1 cellular context compared by ENCODE assay signal in the genomic region with DNA sequence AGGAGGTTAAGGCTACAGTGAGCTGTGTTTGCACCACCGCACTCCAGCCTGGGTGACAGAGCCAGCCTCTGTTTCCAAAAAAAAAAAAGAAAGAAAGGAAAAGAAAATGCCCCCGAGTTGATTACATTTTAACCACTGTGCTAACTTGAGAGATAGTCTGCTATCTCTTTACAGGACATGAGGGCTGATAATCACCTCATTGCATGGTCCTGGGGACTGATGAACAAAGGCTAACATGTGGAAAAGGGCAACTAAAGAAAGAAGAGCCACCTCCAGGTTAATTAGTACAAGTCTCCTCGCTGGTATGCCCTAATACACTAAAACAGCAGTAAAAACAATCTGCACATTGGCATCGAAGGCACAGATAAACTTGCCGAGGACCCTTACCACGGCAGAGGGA.
TF ChIP-seq lines count a peak whose summit lies in the region.

No MANE protein-coding gene starts in this region.

TF ChIP-seq in liver, 16 proteins besides CTCF, POLR2A, EP300 and RAD21 (continued from another document):
- TF ChIP-seq, protein P1, sequence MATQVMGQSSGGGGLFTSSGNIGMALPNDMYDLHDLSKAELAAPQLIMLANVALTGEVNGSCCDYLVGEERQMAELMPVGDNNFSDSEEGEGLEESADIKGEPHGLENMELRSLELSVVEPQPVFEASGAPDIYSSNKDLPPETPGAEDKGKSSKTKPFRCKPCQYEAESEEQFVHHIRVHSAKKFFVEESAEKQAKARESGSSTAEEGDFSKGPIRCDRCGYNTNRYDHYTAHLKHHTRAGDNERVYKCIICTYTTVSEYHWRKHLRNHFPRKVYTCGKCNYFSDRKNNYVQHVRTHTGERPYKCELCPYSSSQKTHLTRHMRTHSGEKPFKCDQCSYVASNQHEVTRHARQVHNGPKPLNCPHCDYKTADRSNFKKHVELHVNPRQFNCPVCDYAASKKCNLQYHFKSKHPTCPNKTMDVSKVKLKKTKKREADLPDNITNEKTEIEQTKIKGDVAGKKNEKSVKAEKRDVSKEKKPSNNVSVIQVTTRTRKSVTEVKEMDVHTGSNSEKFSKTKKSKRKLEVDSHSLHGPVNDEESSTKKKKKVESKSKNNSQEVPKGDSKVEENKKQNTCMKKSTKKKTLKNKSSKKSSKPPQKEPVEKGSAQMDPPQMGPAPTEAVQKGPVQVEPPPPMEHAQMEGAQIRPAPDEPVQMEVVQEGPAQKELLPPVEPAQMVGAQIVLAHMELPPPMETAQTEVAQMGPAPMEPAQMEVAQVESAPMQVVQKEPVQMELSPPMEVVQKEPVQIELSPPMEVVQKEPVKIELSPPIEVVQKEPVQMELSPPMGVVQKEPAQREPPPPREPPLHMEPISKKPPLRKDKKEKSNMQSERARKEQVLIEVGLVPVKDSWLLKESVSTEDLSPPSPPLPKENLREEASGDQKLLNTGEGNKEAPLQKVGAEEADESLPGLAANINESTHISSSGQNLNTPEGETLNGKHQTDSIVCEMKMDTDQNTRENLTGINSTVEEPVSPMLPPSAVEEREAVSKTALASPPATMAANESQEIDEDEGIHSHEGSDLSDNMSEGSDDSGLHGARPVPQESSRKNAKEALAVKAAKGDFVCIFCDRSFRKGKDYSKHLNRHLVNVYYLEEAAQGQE (IDR thresholded peaks at IDR 0.05) = peak; percentile 42
- peak; percentile 52 to 83 for TF ChIP-seq RXRA (IDR thresholded peaks at IDR 0.05)
